35 cellular contexts compared by ENCODE assay signal in genomic region chr3:58369038-58369437, GRCh38.
"Had no signal": no experiment of that assay in that cellular context is flagged by ENCODE, and none has a peak within 500 bp of the region (broad histone marks: within the 10 kb centered on the region; RNA-seq: fewer than 3 reads in every experiment).

No MANE protein-coding gene starts in this region.

- H3K27me3 Mint-ChIP-seq: activated CD4-positive, alpha-beta memory T cell treated with anti-CD3 and anti-CD28 coated beads, Interleukin-2, amount 10 ng/mL, durations not matched to agents 7 days and 5 days; activated CD4-positive, alpha-beta T cell treated with anti-CD3 and anti-CD28 coated beads, Interleukin-2, amount 10 ng/mL, durations not matched to agents 7 days and 5 days; activated CD8-positive, alpha-beta memory T cell treated with anti-CD3 and anti-CD28 coated beads, Interleukin-2, amount 10 ng/mL, durations not matched to agents 7 days and 5 days; activated naive CD4-positive, alpha-beta T cell treated with anti-CD3 and anti-CD28 coated beads, Interleukin-2, amount 50 U/mL, for 24 hours; activated naive CD8-positive, alpha-beta T cell treated with anti-CD3 and anti-CD28 coated beads for 36 hours; activated naive CD8-positive, alpha-beta T cell treated with anti-CD3 and anti-CD28 coated beads, Interleukin-2, amount 50 U/mL, for 24 hours; brain; central memory CD8-positive, alpha-beta T cell; effector memory CD8-positive, alpha-beta T cell; T-helper 17 cell had no signal

- ATAC-seq: activated CD8-positive, alpha-beta memory T cell treated with anti-CD3 and anti-CD28 coated beads, Interleukin-2, amount 10 ng/mL, durations not matched to agents 7 days and 5 days; activated naive CD8-positive, alpha-beta T cell treated with anti-CD3 and anti-CD28 coated beads, Interleukin-2, amount 50 U/mL, for 24 hours; effector memory CD8-positive, alpha-beta T cell; gastroesophageal sphincter; T-helper 17 cell had no signal

- H3K4me3 Mint-ChIP-seq: activated CD4-positive, alpha-beta memory T cell treated with anti-CD3 and anti-CD28 coated beads, Interleukin-2, amount 10 ng/mL, durations not matched to agents 7 days and 5 days; activated CD4-positive, alpha-beta T cell treated with anti-CD3 and anti-CD28 coated beads, Interleukin-2, amount 10 ng/mL, durations not matched to agents 7 days and 5 days; activated CD8-positive, alpha-beta memory T cell treated with anti-CD3 and anti-CD28 coated beads, Interleukin-2, amount 10 ng/mL, durations not matched to agents 7 days and 5 days; activated naive CD4-positive, alpha-beta T cell treated with anti-CD3 and anti-CD28 coated beads for 36 hours; activated naive CD4-positive, alpha-beta T cell treated with anti-CD3 and anti-CD28 coated beads, Interleukin-2, amount 50 U/mL, for 24 hours; activated naive CD8-positive, alpha-beta T cell treated with anti-CD3 and anti-CD28 coated beads for 36 hours; activated naive CD8-positive, alpha-beta T cell treated with anti-CD3 and anti-CD28 coated beads, Interleukin-2, amount 50 U/mL, for 24 hours; activated T-helper 1 cell treated with anti-CD3 and anti-CD28 coated beads, Interleukin-12 subunit alpha, Interleukin-12 subunit beta, Interleukin-2, Interleukin-4 antibody, amounts not matched to agents 30 ng/mL and 10 ng/mL and 1 ng/mL, durations not matched to agents 14 hours and 24 hours and 36 hours; brain; central memory CD8-positive, alpha-beta T cell; effector memory CD8-positive, alpha-beta T cell; T-helper 17 cell; T-helper 2 cell treated with Interferon-gamma antibody and Interleukin-4, amounts not matched to agents 5 μg/mL and 100 μg/mL, for 36 hours had no signal

- H3K4me3 ChIP-seq: adrenal gland, breast epithelium, cardiac muscle cell, esophagus muscularis mucosa, gastroesophageal sphincter had no signal

- H3K9me3 ChIP-seq: adrenal gland, breast epithelium, esophagus muscularis mucosa, gastroesophageal sphincter had no signal

- H3K27me3 ChIP-seq: adrenal gland, breast epithelium, cardiac muscle cell, esophagus muscularis mucosa, gastroesophageal sphincter had no signal

- H3K4me1 ChIP-seq: adrenal gland, breast epithelium, esophagus muscularis mucosa, gastroesophageal sphincter had no signal

- H3K27ac ChIP-seq: adrenal gland, breast epithelium, cardiac muscle cell, esophagus muscularis mucosa, gastroesophageal sphincter had no signal

- H3K36me3 ChIP-seq: adrenal gland, breast epithelium, cardiac muscle cell had no signal

- DNase-seq: activated CD4-positive, alpha-beta memory T cell treated with anti-CD3 and anti-CD28 coated beads, Interleukin-2, amount 10 ng/mL, durations not matched to agents 7 days and 5 days; activated CD4-positive, alpha-beta T cell treated with anti-CD3 and anti-CD28 coated beads for 1 hour; activated CD4-positive, alpha-beta T cell treated with anti-CD3 and anti-CD28 coated beads for 4 hours; activated CD4-positive, alpha-beta T cell treated with anti-CD3 and anti-CD28 coated beads, Interleukin-2, amount 10 ng/mL, durations not matched to agents 7 days and 5 days; activated CD4-positive, alpha-beta T cell treated with anti-CD3 and anti-CD28 coated beads, Interleukin-2, amount 50 U/mL, for 4 hours; activated CD8-positive, alpha-beta memory T cell treated with anti-CD3 and anti-CD28 coated beads, Interleukin-2, amount 10 ng/mL, durations not matched to agents 7 days and 5 days; activated CD8-positive, alpha-beta memory T cell treated with anti-CD3 and anti-CD28 coated beads, Interleukin-2, amount 50 U/mL, for 4 hours; activated effector memory CD4-positive, alpha-beta T cell treated with anti-CD3 and anti-CD28 coated beads, Interleukin-2, amount 50 U/mL, for 16 hours; activated naive CD4-positive, alpha-beta T cell treated with anti-CD3 and anti-CD28 coated beads for 36 hours; activated naive CD8-positive, alpha-beta T cell treated with anti-CD3 and anti-CD28 coated beads for 36 hours; activated naive CD8-positive, alpha-beta T cell treated with anti-CD3 and anti-CD28 coated beads, Interleukin-2, amount 50 U/mL, for 24 hours; activated T-cell treated with anti-CD3 and anti-CD28 coated beads, Interleukin-2, amount 50 U/mL, for 1 hour; activated T-cell treated with anti-CD3 and anti-CD28 coated beads, Interleukin-2, amount 50 U/mL, for 48 hours; adrenal gland; amygdala; aorta; cortex of kidney; dermis blood vessel endothelial cell; effector CD4-positive, alpha-beta T cell; effector memory CD8-positive, alpha-beta T cell; erythroblast; foreskin melanocyte; T-helper 1 cell; T-helper 17 cell; T1000 had no signal

- H3K27ac Mint-ChIP-seq: activated CD4-positive, alpha-beta memory T cell treated with anti-CD3 and anti-CD28 coated beads, Interleukin-2, amount 10 ng/mL, durations not matched to agents 7 days and 5 days; activated CD4-positive, alpha-beta T cell treated with anti-CD3 and anti-CD28 coated beads, Interleukin-2, amount 10 ng/mL, durations not matched to agents 7 days and 5 days; activated CD8-positive, alpha-beta memory T cell treated with anti-CD3 and anti-CD28 coated beads, Interleukin-2, amount 10 ng/mL, durations not matched to agents 7 days and 5 days; activated naive CD4-positive, alpha-beta T cell treated with anti-CD3 and anti-CD28 coated beads for 36 hours; activated naive CD4-positive, alpha-beta T cell treated with anti-CD3 and anti-CD28 coated beads, Interleukin-2, amount 50 U/mL, for 24 hours; activated naive CD8-positive, alpha-beta T cell treated with anti-CD3 and anti-CD28 coated beads for 36 hours; activated naive CD8-positive, alpha-beta T cell treated with anti-CD3 and anti-CD28 coated beads, Interleukin-2, amount 50 U/mL, for 24 hours; activated T-helper 1 cell treated with anti-CD3 and anti-CD28 coated beads, Interleukin-12 subunit alpha, Interleukin-12 subunit beta, Interleukin-2, Interleukin-4 antibody, amounts not matched to agents 30 ng/mL and 10 ng/mL and 1 ng/mL, durations not matched to agents 14 hours and 24 hours and 36 hours; brain; effector memory CD8-positive, alpha-beta T cell; T-helper 17 cell; T-helper 2 cell treated with Interferon-gamma antibody and Interleukin-4, amounts not matched to agents 5 μg/mL and 100 μg/mL, for 36 hours had no signal

- H3K9me3 Mint-ChIP-seq: activated CD4-positive, alpha-beta memory T cell treated with anti-CD3 and anti-CD28 coated beads, Interleukin-2, amount 10 ng/mL, durations not matched to agents 7 days and 5 days; activated CD4-positive, alpha-beta T cell treated with anti-CD3 and anti-CD28 coated beads, Interleukin-2, amount 10 ng/mL, durations not matched to agents 7 days and 5 days; activated naive CD4-positive, alpha-beta T cell treated with anti-CD3 and anti-CD28 coated beads for 36 hours; activated naive CD4-positive, alpha-beta T cell treated with anti-CD3 and anti-CD28 coated beads, Interleukin-2, amount 50 U/mL, for 24 hours; activated T-helper 1 cell treated with anti-CD3 and anti-CD28 coated beads, Interleukin-12 subunit alpha, Interleukin-12 subunit beta, Interleukin-2, Interleukin-4 antibody, amounts not matched to agents 30 ng/mL and 10 ng/mL and 1 ng/mL, durations not matched to agents 14 hours and 24 hours and 36 hours; activated T-helper 2 cell treated with anti-CD3 and anti-CD28 coated beads, Interferon-gamma antibody, Interleukin-2, Interleukin-4, amounts not matched to agents 10 μg/mL and 5 μg/mL and 100 μg/mL, durations not matched to agents 14 hours and 24 hours and 36 hours; central memory CD8-positive, alpha-beta T cell; effector memory CD8-positive, alpha-beta T cell; T-helper 2 cell treated with Interferon-gamma antibody and Interleukin-4, amounts not matched to agents 5 μg/mL and 100 μg/mL, for 36 hours had no signal
